Comparison of ENCODE assay signal across 8 cellular contexts in genomic region chr17:57044976-57045867, GRCh38. TPM values are rescaled to one million over a fixed set of nuclear protein-coding genes. Genes with fewer than 3 reads are reported as not detected.
DNase-seq lines count a peak whose midpoint lies in the region; ATAC-seq, FAIRE-seq and TF ChIP-seq lines count a peak whose summit lies in the region.

No MANE protein-coding gene starts in this region.

- peak overlapping the region; percentile 85 for H3K4me3 Mint-ChIP-seq in stimulated activated memory B cell treated with anti-CD40 and anti-IgM and Interleukin-4, amounts not matched to agents 10 μg/mL and 1 μg/mL and 100 μg/mL, for 72 hours

- H3K36me3 Mint-ChIP-seq in stimulated activated memory B cell treated with anti-CD40 and anti-IgM and Interleukin-4, amounts not matched to agents 10 μg/mL and 1 μg/mL and 100 μg/mL, for 72 hours = no peaks in the 10 kb centered on the region

- peak overlapping the region; percentile 88 for H3K27ac Mint-ChIP-seq in stimulated activated memory B cell treated with anti-CD40 and anti-IgM and Interleukin-4, amounts not matched to agents 10 μg/mL and 1 μg/mL and 100 μg/mL, for 72 hours

- H3K9me3 Mint-ChIP-seq in stimulated activated memory B cell treated with anti-CD40 and anti-IgM and Interleukin-4, amounts not matched to agents 10 μg/mL and 1 μg/mL and 100 μg/mL, for 72 hours = peaks cover 3% of the 10 kb centered on the region

- no peaks in the 10 kb centered on the region for H3K36me3 ChIP-seq in keratinocyte (ENCODE audit: control insufficient read depth in 2 of 2, extremely low read depth in 1 of 2, insufficient read depth in 2 of 2, low read length in 2 of 2)
- no peaks in the 10 kb centered on the region for H3K36me3 ChIP-seq in adrenal gland (replicated peaks in 1 of 2)

- TF ChIP-seq CTCF in keratinocyte (optimal IDR thresholded peaks at IDR 0.05 in 1 of 3, IDR thresholded peaks at IDR 0.05 in 1 of 3, conservative IDR thresholded peaks at IDR 0.05 in 1 of 3; ENCODE audit: extremely low read depth in 1 of 3, insufficient read depth in 2 of 3, low read length in 3 of 3) = no peak
- TF ChIP-seq CTCF in adrenal gland (IDR thresholded peaks at IDR 0.05) = no peak

- no peaks in the 10 kb centered on the region for H4K20me1 ChIP-seq in keratinocyte (ENCODE audit: control insufficient read depth, extremely low read depth, insufficient read depth, low read length)

- H3K27me3 Mint-ChIP-seq in stimulated activated memory B cell treated with anti-CD40 and anti-IgM and Interleukin-4, amounts not matched to agents 10 μg/mL and 1 μg/mL and 100 μg/mL, for 72 hours = peaks cover 37% of the 10 kb centered on the region

- H3K4me1 ChIP-seq in keratinocyte (ENCODE audit: control insufficient read depth, extremely low read depth, insufficient read depth, low read length) = peaks cover 15% of the 10 kb centered on the region
- peaks cover 7 to 13% of the 10 kb centered on the region in 2 donors for H3K4me1 ChIP-seq in adrenal gland (replicated peaks in 1 of 2)

- H3K27me3 ChIP-seq in keratinocyte (ENCODE audit: control insufficient read depth, extremely low read depth, insufficient read depth, low read length) (peaks cover 30% of the 10 kb centered on the region), adrenal gland (peaks cover 7% of the 10 kb centered on the region)

- DNase-seq in T-helper 9 cell = peak; percentile 0
- DNase-seq in keratinocyte (ENCODE audit: low read depth, low spot score) = no peak
- no peak for DNase-seq in NCI-H2196 treated with DMSO at 0.1 percent for 48 hours (lab: John Stamatoyannopoulos, UW; ENCODE audit: unreplicated experiment)
- DNase-seq in adrenal gland = no peak
- no peak for DNase-seq in COR-L47 (lab: John Stamatoyannopoulos, UW)

- intact Hi-C loops in adrenal gland (cut with DNase I) = no loop called here

- H3K27ac ChIP-seq in keratinocyte (ENCODE audit: control insufficient read depth, insufficient read depth, low read length) = no peak overlapping the region
- H3K27ac ChIP-seq in adrenal gland = no peak overlapping the region

- H3K9me3 ChIP-seq in keratinocyte (ENCODE audit: control insufficient read depth, low read depth, low read length) (no peaks in the 10 kb centered on the region), adrenal gland (replicated peaks in 1 of 3) (no peaks in the 10 kb centered on the region)

- H3K9ac ChIP-seq in keratinocyte (ENCODE audit: control insufficient read depth, extremely low read depth, insufficient read depth, low read length) = no peak overlapping the region

- FAIRE-seq in keratinocyte (lab: Jason Lieb, UNC) = no peak

- H3K4me1 Mint-ChIP-seq in stimulated activated memory B cell treated with anti-CD40 and anti-IgM and Interleukin-4, amounts not matched to agents 10 μg/mL and 1 μg/mL and 100 μg/mL, for 72 hours = peaks cover 29% of the 10 kb centered on the region

- H3K4me3 ChIP-seq in keratinocyte (ENCODE audit: control insufficient read depth in 2 of 3, extremely low read depth in 1 of 3, insufficient read depth in 2 of 3, low read depth in 1 of 3, low read length in 3 of 3) (no peak overlapping the region), adrenal gland (peak overlapping the region in 1 of 4 donors; percentile 51)

- dilution Hi-C loops in keratinocyte (cut with MboI; ENCODE audit: extremely low pct_ligation_motif_present, low sequenced_read_pairs) = no loop called here

- no peak for TF ChIP-seq POLR2A in adrenal gland (IDR thresholded peaks at IDR 0.05)

- ATAC-seq in GM19397 (IDR thresholded peaks at IDR 0.05; ENCODE audit: unreplicated experiment) = peak; percentile 12
- no peak for ATAC-seq in stimulated activated memory B cell treated with anti-CD40 and anti-IgM and Interleukin-4, amounts not matched to agents 10 μg/mL and 1 μg/mL and 100 μg/mL, for 72 hours
- ATAC-seq in HG03457 (IDR thresholded peaks at IDR 0.05; ENCODE audit: unreplicated experiment) = no peak

- no peak overlapping the region for H2AFZ ChIP-seq in keratinocyte (ENCODE audit: control insufficient read depth, low read length)

- peak overlapping the region; percentile 51 for H3K4me2 ChIP-seq in keratinocyte (ENCODE audit: control insufficient read depth, extremely low read depth, insufficient read depth, low read depth, low read length)

- no peaks in the 10 kb centered on the region for H3K79me2 ChIP-seq in keratinocyte (ENCODE audit: control insufficient read depth, insufficient read depth, low read length)

- 22 to 43% (median 35%) methylated on average over 26 to 49 of the region's 49 CpGs for whole genome bisulfite sequencing in adrenal gland, 4 donors

- no peaks in the 10 kb centered on the region for H3K9me1 ChIP-seq in keratinocyte (ENCODE audit: control insufficient read depth, extremely low read depth, insufficient read depth, low read length)

RNA-seq across cellular contexts. Expression of gene AKAP1, which starts 39.8 kb away (rescaled TPM):
- 24.1 to 39.5 TPM (median 31.3 TPM) in 3 replicates for polyA plus RNA-seq in keratinocyte
- 33.6 TPM for polyA plus RNA-seq in keratinocyte (2011; ENCODE audit: low read depth)
- polyA plus RNA-seq in keratinocyte (2011; cell fraction: cytosol; rRNA removed) = 16.5 and 16.6 TPM in 2 replicates
- 106 and 125 TPM in 2 replicates for polyA plus RNA-seq in keratinocyte (2011; cell fraction: nucleus; rRNA removed)
- polyA plus RNA-seq in keratinocyte (2012; ENCODE audit: low replicate concordance) = 15.7 and 21.0 TPM in 2 replicates
- polyA minus RNA-seq in keratinocyte = 65.2 to 105 TPM (median 75.1 TPM) in 3 replicates
- polyA minus RNA-seq in keratinocyte (2011; cell fraction: cytosol; rRNA and poly(A)+ RNA removed) = 49.1 TPM
- polyA minus RNA-seq in keratinocyte (2011; cell fraction: nucleus; rRNA and poly(A)+ RNA removed) = 69.1 and 71.8 TPM in 2 replicates
- total RNA-seq in adrenal gland = 100 to 1,000 TPM in 1 of 8 donors, 10 to 100 TPM in 7; 25.4 to 259 (median 30.0) TPM
- polyA plus RNA-seq in adrenal gland = 10 to 100 TPM; 15.2 to 46.6 (median 16.2) TPM
